25 cellular contexts compared by ENCODE assay signal in the genomic region with DNA sequence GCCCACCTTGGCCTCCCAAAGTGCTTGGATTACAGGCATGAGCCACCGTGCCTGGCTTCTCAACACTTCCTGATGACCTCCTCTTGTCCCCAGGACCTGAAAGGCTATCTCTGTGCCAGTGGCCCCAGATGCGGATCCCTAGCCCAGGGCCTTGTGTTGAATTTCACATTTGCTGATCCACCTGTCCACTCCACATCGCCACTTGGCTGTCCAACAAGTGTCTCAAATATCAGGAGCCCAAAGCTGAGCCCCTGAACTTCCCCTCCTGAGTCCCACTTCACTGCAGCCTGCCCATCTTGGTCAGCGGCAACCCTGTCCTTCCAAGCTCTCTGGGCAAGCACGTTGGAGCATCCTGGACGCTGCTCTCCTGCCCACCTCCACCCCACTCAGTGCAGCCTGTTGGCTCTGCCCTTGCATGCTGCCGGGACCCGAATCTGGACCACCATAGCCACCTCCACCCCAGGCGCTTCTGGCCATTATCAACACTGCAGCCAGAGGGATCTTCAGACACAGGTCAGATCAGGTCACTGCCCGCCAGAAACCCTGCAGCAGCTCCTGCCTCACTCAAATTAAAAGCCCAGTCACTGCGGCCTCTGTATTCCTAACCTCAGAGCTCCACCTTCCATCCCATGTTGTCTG.
DNase-seq lines count a peak whose midpoint lies in the region; ATAC-seq and TF ChIP-seq lines count a peak whose summit lies in the region.
"Had no signal": no experiment of that assay in that cellular context is flagged by ENCODE, and none has a peak within 500 bp of the region (broad histone marks: within the 10 kb centered on the region; RNA-seq: fewer than 3 reads in every experiment).

No MANE protein-coding gene starts in this region.

- no peak for TF ChIP-seq EP300 in suprapubic skin (IDR thresholded peaks at IDR 0.05)

- no peaks in the 10 kb centered on the region for H3K36me3 ChIP-seq in suprapubic skin
- H3K36me3 ChIP-seq: BE2C, cardiac muscle cell, gastroesophageal sphincter had no signal

- no peak for ATAC-seq in activated CD8-positive, alpha-beta memory T cell treated with anti-CD3 and anti-CD28 coated beads, Interleukin-2, amount 10 ng/mL, durations not matched to agents 7 days and 5 days
- ATAC-seq in GM18858 (IDR thresholded peaks at IDR 0.05; ENCODE audit: unreplicated experiment), result no peak
- no peak for ATAC-seq in CD4-positive, alpha-beta T cell (ENCODE audit: poor library complexity)
- ATAC-seq: esophagus mucosa; gastroesophageal sphincter; left colon; stimulated activated memory B cell treated with anti-CD40 and anti-IgM and Interleukin-4, amounts not matched to agents 10 μg/mL and 1 μg/mL and 100 μg/mL, for 72 hours had no signal

- H3K27ac Mint-ChIP-seq in activated CD4-positive, alpha-beta T cell treated with anti-CD3 and anti-CD28 coated beads, Interleukin-2, amount 10 ng/mL, durations not matched to agents 24 days and 14 days, result no peak overlapping the region
- H3K27ac Mint-ChIP-seq in activated CD8-positive, alpha-beta memory T cell treated with anti-CD3 and anti-CD28 coated beads, Interleukin-2, amount 10 ng/mL, durations not matched to agents 7 days and 5 days, result no peak overlapping the region
- no peak overlapping the region for H3K27ac Mint-ChIP-seq in CD4-positive, alpha-beta T cell
- H3K27ac Mint-ChIP-seq: activated T-helper 1 cell treated with anti-CD3 and anti-CD28 coated beads, Interleukin-12 subunit alpha, Interleukin-12 subunit beta, Interleukin-2, Interleukin-4 antibody, amounts not matched to agents 30 ng/mL and 10 ng/mL and 1 ng/mL, durations not matched to agents 14 hours and 24 hours and 36 hours; stimulated activated memory B cell treated with anti-CD40 and anti-IgM and Interleukin-4, amounts not matched to agents 10 μg/mL and 1 μg/mL and 100 μg/mL, for 72 hours had no signal

- H3K27ac ChIP-seq in suprapubic skin, result no peak overlapping the region
- no peak overlapping the region for H3K27ac ChIP-seq in CD4-positive, alpha-beta T cell (ENCODE audit: low read depth, low read length)
- H3K27ac ChIP-seq: cardiac muscle cell, gastroesophageal sphincter had no signal

- no peaks in the 10 kb centered on the region for H3K36me3 Mint-ChIP-seq in activated CD4-positive, alpha-beta T cell treated with anti-CD3 and anti-CD28 coated beads, Interleukin-2, amount 10 ng/mL, durations not matched to agents 24 days and 14 days (ENCODE audit: low read depth)
- H3K36me3 Mint-ChIP-seq in activated CD8-positive, alpha-beta memory T cell treated with anti-CD3 and anti-CD28 coated beads, Interleukin-2, amount 10 ng/mL, durations not matched to agents 7 days and 5 days, result no peaks in the 10 kb centered on the region
- H3K36me3 Mint-ChIP-seq in CD4-positive, alpha-beta T cell (ENCODE audit: low read depth), result no peaks in the 10 kb centered on the region
- H3K36me3 Mint-ChIP-seq: stimulated activated memory B cell treated with anti-CD40 and anti-IgM and Interleukin-4, amounts not matched to agents 10 μg/mL and 1 μg/mL and 100 μg/mL, for 72 hours had no signal

- peaks cover 3% of the 10 kb centered on the region for H3K9me3 ChIP-seq in suprapubic skin
- H3K9me3 ChIP-seq in CD4-positive, alpha-beta T cell (ENCODE audit: control insufficient read depth, low read length), result no peaks in the 10 kb centered on the region
- H3K9me3 ChIP-seq: BE2C had no signal

- no peak for TF ChIP-seq CTCF in suprapubic skin (IDR thresholded peaks at IDR 0.05)
- TF ChIP-seq CTCF in CD4-positive, alpha-beta T cell (IDR thresholded peaks at IDR 0.05), result no peak

- no peaks in the 10 kb centered on the region for H3K27me3 Mint-ChIP-seq in activated CD4-positive, alpha-beta T cell treated with anti-CD3 and anti-CD28 coated beads, Interleukin-2, amount 10 ng/mL, durations not matched to agents 24 days and 14 days
- H3K27me3 Mint-ChIP-seq in activated CD8-positive, alpha-beta memory T cell treated with anti-CD3 and anti-CD28 coated beads, Interleukin-2, amount 10 ng/mL, durations not matched to agents 7 days and 5 days, result no peaks in the 10 kb centered on the region
- peaks cover 19% of the 10 kb centered on the region for H3K27me3 Mint-ChIP-seq in CD4-positive, alpha-beta T cell

- TF ChIP-seq POLR2A in suprapubic skin (IDR thresholded peaks at IDR 0.05), result no peak

- no peaks in the 10 kb centered on the region for H3K9me3 Mint-ChIP-seq in activated CD4-positive, alpha-beta T cell treated with anti-CD3 and anti-CD28 coated beads, Interleukin-2, amount 10 ng/mL, durations not matched to agents 24 days and 14 days
- H3K9me3 Mint-ChIP-seq in activated CD8-positive, alpha-beta memory T cell treated with anti-CD3 and anti-CD28 coated beads, Interleukin-2, amount 10 ng/mL, durations not matched to agents 7 days and 5 days (ENCODE audit: low read depth), result no peaks in the 10 kb centered on the region
- H3K9me3 Mint-ChIP-seq in CD4-positive, alpha-beta T cell, result peaks cover 2% of the 10 kb centered on the region
- H3K9me3 Mint-ChIP-seq: activated T-helper 1 cell treated with anti-CD3 and anti-CD28 coated beads, Interleukin-12 subunit alpha, Interleukin-12 subunit beta, Interleukin-2, Interleukin-4 antibody, amounts not matched to agents 30 ng/mL and 10 ng/mL and 1 ng/mL, durations not matched to agents 14 hours and 24 hours and 36 hours had no signal

- H3K4me3 ChIP-seq in suprapubic skin, result no peak overlapping the region
- H3K4me3 ChIP-seq: cardiac muscle cell, gastroesophageal sphincter had no signal

- H3K4me1 Mint-ChIP-seq in activated CD4-positive, alpha-beta T cell treated with anti-CD3 and anti-CD28 coated beads, Interleukin-2, amount 10 ng/mL, durations not matched to agents 24 days and 14 days, result no peaks in the 10 kb centered on the region
- no peaks in the 10 kb centered on the region for H3K4me1 Mint-ChIP-seq in activated CD8-positive, alpha-beta memory T cell treated with anti-CD3 and anti-CD28 coated beads, Interleukin-2, amount 10 ng/mL, durations not matched to agents 7 days and 5 days
- no peaks in the 10 kb centered on the region for H3K4me1 Mint-ChIP-seq in CD4-positive, alpha-beta T cell (ENCODE audit: low read depth)
- H3K4me1 Mint-ChIP-seq: neural crest cell; stimulated activated memory B cell treated with anti-CD40 and anti-IgM and Interleukin-4, amounts not matched to agents 10 μg/mL and 1 μg/mL and 100 μg/mL, for 72 hours had no signal

- H3K27me3 ChIP-seq in suprapubic skin, result no peaks in the 10 kb centered on the region
- no peaks in the 10 kb centered on the region for H3K27me3 ChIP-seq in CD4-positive, alpha-beta T cell (ENCODE audit: control insufficient read depth, insufficient read depth, low read length)
- H3K27me3 ChIP-seq: BE2C, cardiac muscle cell, gastroesophageal sphincter had no signal

- DNase-seq in activated CD4-positive, alpha-beta T cell treated with anti-CD3 and anti-CD28 coated beads, Interleukin-2, amount 10 ng/mL, durations not matched to agents 24 days and 14 days, result peak; percentile 37
- no peak for DNase-seq in activated CD4-positive, alpha-beta T cell treated with anti-CD3 and anti-CD28 coated beads, Interleukin-2, amount 50 U/mL, for 4 hours
- DNase-seq in activated CD8-positive, alpha-beta memory T cell treated with anti-CD3 and anti-CD28 coated beads, Interleukin-2, amount 10 ng/mL, durations not matched to agents 7 days and 5 days, result peak; percentile 30
- DNase-seq in mesenteric fat pad (ENCODE audit: low spot score), result peak; percentile 49
- DNase-seq in suprapubic skin (ENCODE audit: low spot score in 2 of 2), result peak; percentile 38 to 56
- DNase-seq in CD4-positive, alpha-beta T cell, result no peak
- no peak for DNase-seq in glomerular visceral epithelial cell (ENCODE audit: extremely low spot score)
- DNase-seq: 8988T; activated CD4-positive, alpha-beta T cell treated with anti-CD3 and anti-CD28 coated beads, Interleukin-2, amount 50 U/mL, for 48 hours; BE2C; midbrain; NCI-H1105 treated with DMSO at 0.1 percent for 48 hours; NCI-H524; retina; SHP77; stimulated activated CD4-positive, alpha-beta T cell treated with anti-CD3 and anti-CD28 coated beads, Interleukin-15, amount 100 ng/mL, for 24 hours; trophoblast cell had no signal

- no peak overlapping the region for H3K4me3 Mint-ChIP-seq in activated CD4-positive, alpha-beta T cell treated with anti-CD3 and anti-CD28 coated beads, Interleukin-2, amount 10 ng/mL, durations not matched to agents 24 days and 14 days
- no peak overlapping the region for H3K4me3 Mint-ChIP-seq in activated CD8-positive, alpha-beta memory T cell treated with anti-CD3 and anti-CD28 coated beads, Interleukin-2, amount 10 ng/mL, durations not matched to agents 7 days and 5 days
- H3K4me3 Mint-ChIP-seq in CD4-positive, alpha-beta T cell, result no peak overlapping the region
- H3K4me3 Mint-ChIP-seq: activated T-helper 1 cell treated with anti-CD3 and anti-CD28 coated beads, Interleukin-12 subunit alpha, Interleukin-12 subunit beta, Interleukin-2, Interleukin-4 antibody, amounts not matched to agents 30 ng/mL and 10 ng/mL and 1 ng/mL, durations not matched to agents 14 hours and 24 hours and 36 hours; neural crest cell; stimulated activated memory B cell treated with anti-CD40 and anti-IgM and Interleukin-4, amounts not matched to agents 10 μg/mL and 1 μg/mL and 100 μg/mL, for 72 hours had no signal

- CTCF ChIA-PET in activated CD8-positive, alpha-beta memory T cell treated with anti-CD3 and anti-CD28 coated beads, Interleukin-2, amount 10 ng/mL, durations not matched to agents 7 days and 5 days (lab: Charles Lee), result no interaction called here
- CTCF ChIA-PET in CD4-positive, alpha-beta T cell (lab: Charles Lee), result no interaction called here

- POLR2A ChIA-PET in CD4-positive, alpha-beta T cell (lab: Charles Lee), result no interaction called here

- intact Hi-C loops in activated CD4-positive, alpha-beta T cell treated with anti-CD3 and anti-CD28 coated beads, Interleukin-2, amount 10 ng/mL, durations not matched to agents 24 days and 14 days (cut with micrococcal nuclease), result no loop called here
- intact Hi-C loops in CD4-positive, alpha-beta T cell (cut with DNase I, micrococcal nuclease), result no loop called here

- 79% methylated on average over 10 of the region's 11 CpGs for WGBS in suprapubic skin

- no peaks in the 10 kb centered on the region for H3K4me1 ChIP-seq in suprapubic skin
- H3K4me1 ChIP-seq: BE2C, gastroesophageal sphincter had no signal

Comparison
In these comparisons a context has a peak if more than half of its experiments do, and no peak if none do; other contexts are left out.
1. DNase-seq: peak in activated CD4-positive, alpha-beta T cell treated with anti-CD3 and anti-CD28 coated beads, Interleukin-2, amount 10 ng/mL, durations not matched to agents 24 days and 14 days (single experiment), activated CD8-positive, alpha-beta memory T cell treated with anti-CD3 and anti-CD28 coated beads, Interleukin-2, amount 10 ng/mL, durations not matched to agents 7 days and 5 days (single experiment), mesenteric fat pad (single experiment) and suprapubic skin (2 of 2); none in activated CD4-positive, alpha-beta T cell treated with anti-CD3 and anti-CD28 coated beads, Interleukin-2, amount 50 U/mL, for 4 hours (0 of 2), CD4-positive, alpha-beta T cell (0 of 10) and glomerular visceral epithelial cell (single experiment).